In the genomic region with DNA sequence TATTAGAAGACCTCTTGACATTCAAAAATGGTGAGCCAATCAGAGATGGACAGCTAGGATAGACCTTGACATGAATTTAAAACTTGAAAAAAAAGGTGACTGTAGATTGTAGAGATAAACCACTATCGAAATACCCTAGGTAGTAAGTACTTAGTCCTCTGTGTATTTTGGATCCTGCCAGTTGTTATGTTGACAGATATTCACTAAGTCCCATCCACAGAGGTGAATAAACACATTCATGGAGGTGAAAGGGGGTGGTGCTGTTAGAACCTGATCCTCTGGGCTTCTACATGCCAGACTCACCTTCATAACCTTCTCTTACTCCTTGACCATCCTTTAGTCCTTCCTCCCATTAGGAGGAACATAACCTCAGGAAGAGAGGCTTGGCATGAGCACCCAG, we compare ENCODE assay signal across 25 cellular contexts.
"Had no signal": no experiment of that assay in that cellular context is flagged by ENCODE, and none has a peak within 500 bp of the region (broad histone marks: within the 10 kb centered on the region; RNA-seq: fewer than 3 reads in every experiment).

No MANE protein-coding gene starts in this region.

- H3K9me3 ChIP-seq: ovary, psoas muscle, spleen, thoracic aorta, transverse colon, upper lobe of right lung, uterus had no signal

- H3K4me1 ChIP-seq: psoas muscle, spleen, transverse colon, upper lobe of right lung, uterus had no signal

- H3K27me3 ChIP-seq: dorsolateral prefrontal cortex, ovary, transverse colon, upper lobe of right lung, uterus had no signal

- H3K27ac ChIP-seq: dorsolateral prefrontal cortex, ovary, psoas muscle, skin epidermis, spleen, thoracic aorta, transverse colon, upper lobe of right lung, uterus had no signal

- H3K36me3 ChIP-seq: ovary, spleen, thoracic aorta, transverse colon, upper lobe of right lung, uterus had no signal

- H3K4me3 ChIP-seq: dorsolateral prefrontal cortex, lung, ovary, psoas muscle, skin epidermis, spleen, thoracic aorta, transverse colon, upper lobe of right lung, uterus had no signal

- FAIRE-seq: frontal cortex had no signal

- ATAC-seq: left colon; left ventricle myocardium superior; natural killer cell; psoas muscle; right cardiac atrium; stimulated activated naive B cell treated with anti-CD40 and anti-IgM and Interleukin-4, amounts not matched to agents 10 μg/mL and 1 μg/mL and 100 μg/mL, for 72 hours; upper lobe of right lung had no signal

- DNase-seq: dorsolateral prefrontal cortex; effector CD4-positive, alpha-beta T cell; hypothalamus; immature natural killer cell; islet precursor cell; kidney glomerular epithelial cell; left colon; left ventricle myocardium superior; natural killer cell; occipital lobe; ovary; posterior cingulate gyrus; psoas muscle; right cardiac atrium; spleen; stimulated activated CD4-positive, alpha-beta T cell treated with anti-CD3 and anti-CD28 coated beads, Interleukin-15, amount 100 ng/mL, for 24 hours; stimulated activated CD4-positive, alpha-beta T cell treated with anti-CD3 and anti-CD28 coated beads, Interleukin-2, amount 100 ng/mL, for 48 hours; stimulated activated naive B cell treated with anti-CD40 and anti-IgM and Interleukin-4, amounts not matched to agents 10 μg/mL and 1 μg/mL and 100 μg/mL, for 72 hours; transverse colon; upper lobe of right lung; uterus had no signal
